Comparison of ENCODE assay signal across 23 cellular contexts in the genomic region with DNA sequence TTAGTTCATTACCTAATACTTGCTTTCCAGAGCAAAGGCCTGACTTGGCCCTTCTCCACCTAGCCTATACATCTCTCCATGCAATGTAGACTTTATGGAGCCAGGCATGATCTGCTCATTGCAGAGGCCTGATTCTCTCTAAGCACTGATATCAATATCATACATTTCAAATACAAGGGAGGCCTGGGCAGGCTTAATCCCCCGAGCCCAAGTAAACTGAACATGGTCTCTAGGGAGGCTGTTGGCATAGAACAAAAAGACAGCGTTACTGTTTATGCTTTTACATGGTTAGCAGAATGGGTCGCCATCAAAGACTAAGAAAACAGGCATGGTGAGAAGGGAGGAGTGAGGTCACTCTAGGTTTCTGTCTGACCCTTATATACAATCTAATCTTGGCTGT.
A peak's percentile ranks its signal among the peaks of the same experiment; 100 is the strongest.
DNase-seq lines count a peak whose midpoint lies in the region; ATAC-seq and TF ChIP-seq lines count a peak whose summit lies in the region.
"Had no signal": no experiment of that assay in that cellular context is flagged by ENCODE, and none has a peak within 500 bp of the region (broad histone marks: within the 10 kb centered on the region; RNA-seq: fewer than 3 reads in every experiment).

No MANE protein-coding gene starts in this region.

- no peaks in the 10 kb centered on the region for H3K36me3 Mint-ChIP-seq in HFFc6 (ENCODE audit: low read depth)
- H3K36me3 Mint-ChIP-seq: CD8-positive, alpha-beta T cell; T-cell had no signal

- no peak for TF ChIP-seq CTCF in HFFc6 (IDR thresholded peaks at IDR 0.05)

- intact Hi-C loops in aorta (cut with DNase I): no loop called here

- H3K36me3 ChIP-seq in SK-N-MC (ENCODE audit: insufficient read depth, low read length) (no peaks in the 10 kb centered on the region), aorta (ENCODE audit: control insufficient read depth in 1 of 2, insufficient read depth in 2 of 2, low read length in 1 of 2) (no peaks in the 10 kb centered on the region)
- H3K36me3 ChIP-seq: MG63 had no signal

- H3K27me3 Mint-ChIP-seq in HFFc6 (ENCODE audit: insufficient read depth): 0 out of 2 replicates have a peak, but pooled peaks cover 2% of the 10 kb centered on the region

- no peak overlapping the region for H3K27ac Mint-ChIP-seq in HFFc6
- H3K27ac Mint-ChIP-seq: CD8-positive, alpha-beta T cell; T-cell had no signal

- no peak for ATAC-seq in aorta (ENCODE audit: low FRiP score)
- ATAC-seq: CD8-positive, alpha-beta T cell; K562; T-cell had no signal

- DNase-seq in NCI-H1436 (lab: John Stamatoyannopoulos, UW) (peak; percentile 30), NCI-H1436 treated with DMSO at 0.1 percent for 48 hours (lab: John Stamatoyannopoulos, UW) (no peak), COR-L47 (lab: John Stamatoyannopoulos, UW) (peak; percentile 9), NCI-H446 (lab: John Stamatoyannopoulos, UW) (peak; percentile 17 to 39), SK-N-MC (ENCODE audit: low read depth, low spot score) (no peak), HFFc6 (no peak), aorta (no peak)
- DNase-seq in stimulated activated CD4-positive, alpha-beta T cell treated with anti-CD3 and anti-CD28 coated beads, Interleukin-15, amount 100 ng/mL, for 24 hours: no peak
- DNase-seq: C1 segment of cervical spinal cord; Calu3; CD8-positive, alpha-beta T cell; DMS79; H7; MG63; NCI-H1417; NCI-H187 treated with DMSO at 0.1 percent for 48 hours; NCI-H510A treated with DMSO at 0.1 percent for 48 hours; PC-9; RPMI8226; SHP77; T-cell had no signal

- no peak overlapping the region for H3K9ac ChIP-seq in SK-N-MC (ENCODE audit: insufficient read length)

- WGBS in aorta, 2 donors: 56 to 60% methylated on average over 3 of the region's 3 CpGs

- H3K27ac ChIP-seq in SK-N-MC: peak overlapping the region; percentile 91
- no peak overlapping the region for H3K27ac ChIP-seq in aorta (ENCODE audit: low read depth in 1 of 2, low read length in 2 of 2)
- H3K27ac ChIP-seq: 22Rv1, PC-9 had no signal

- no peaks in the 10 kb centered on the region for H3K9me3 Mint-ChIP-seq in HFFc6
- H3K9me3 Mint-ChIP-seq: CD8-positive, alpha-beta T cell; T-cell had no signal

- no peak overlapping the region for H3K4me3 Mint-ChIP-seq in HFFc6
- H3K4me3 Mint-ChIP-seq: CD8-positive, alpha-beta T cell; T-cell had no signal

- H3K27me3 ChIP-seq in aorta (ENCODE audit: control insufficient read depth in 1 of 2, insufficient read depth in 2 of 2, low read length in 1 of 2): no peaks in the 10 kb centered on the region
- H3K27me3 ChIP-seq: MG63 had no signal

- no peaks in the 10 kb centered on the region for H3K4me1 ChIP-seq in aorta (ENCODE audit: control insufficient read depth in 1 of 2, insufficient read depth in 2 of 2, low read length in 2 of 2)

- peaks cover 20% of the 10 kb centered on the region for H3K4me1 Mint-ChIP-seq in HFFc6 (ENCODE audit: low read depth)
- H3K4me1 Mint-ChIP-seq: T-cell had no signal

- H3K9me3 ChIP-seq in SK-N-MC (ENCODE audit: low read depth, low read length) (no peaks in the 10 kb centered on the region), aorta (ENCODE audit: control insufficient read depth, low read length) (peaks cover 1% of the 10 kb centered on the region)
- H3K9me3 ChIP-seq: MG63 had no signal

- H3K4me3 ChIP-seq in SK-N-MC (peak overlapping the region; percentile 40), aorta (ENCODE audit: low read length in 2 of 2) (no peak overlapping the region)
- H3K4me3 ChIP-seq: K562, MG63, PC-9 had no signal

Comparison
In these comparisons a context has a peak if more than half of its experiments do, and no peak if none do; other contexts are left out.
1. DNase-seq: peak in NCI-H1436 (single experiment), COR-L47 (single experiment) and NCI-H446 (2 of 2); none in NCI-H1436 treated with DMSO at 0.1 percent for 48 hours (single experiment), SK-N-MC (single experiment), stimulated activated CD4-positive, alpha-beta T cell treated with anti-CD3 and anti-CD28 coated beads, Interleukin-15, amount 100 ng/mL, for 24 hours (single experiment), HFFc6 (single experiment) and aorta (0 of 2).